ENCODE assay signal across 20 cellular contexts in the genomic region with DNA sequence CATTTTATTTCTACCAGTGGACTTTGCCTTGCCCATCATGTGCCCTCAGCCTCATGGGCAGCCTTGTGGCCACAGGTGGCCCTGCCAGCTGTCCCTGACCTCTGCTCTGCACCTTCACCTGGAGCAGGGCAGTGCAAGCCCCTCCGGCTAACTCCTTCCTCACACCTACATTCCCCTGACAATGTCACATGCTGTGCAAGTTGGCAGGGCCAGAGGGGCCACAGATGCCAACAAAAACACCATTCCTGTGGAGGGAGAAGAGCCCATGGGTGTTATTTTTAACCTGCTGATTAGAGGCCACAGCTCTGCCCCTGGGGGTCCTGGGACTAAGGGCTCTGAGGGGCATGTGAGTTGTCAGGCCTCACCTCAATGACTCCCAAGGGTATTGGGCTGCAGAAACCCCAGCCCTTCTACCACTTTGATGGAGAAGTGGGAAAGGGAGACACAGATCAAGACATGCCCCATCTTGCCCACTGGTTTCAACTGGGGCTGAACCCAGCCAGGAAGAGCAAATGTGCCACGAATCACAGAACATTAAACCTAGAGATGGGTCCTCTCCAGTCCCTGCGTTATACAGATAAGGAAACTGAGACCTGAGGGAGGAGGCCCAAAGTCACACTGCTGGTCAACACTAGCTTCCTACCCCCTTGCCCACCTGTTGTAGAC.
A peak's percentile ranks its signal among the peaks of the same experiment; 100 is the strongest.
DNase-seq lines count a peak whose midpoint lies in the region; ATAC-seq, FAIRE-seq and TF ChIP-seq lines count a peak whose summit lies in the region.
"Had no signal": no experiment of that assay in that cellular context is flagged by ENCODE, and none has a peak within 500 bp of the region (broad histone marks: within the 10 kb centered on the region; RNA-seq: fewer than 3 reads in every experiment).

No MANE protein-coding gene starts in this region.

- DNase-seq in Right ventricle myocardium inferior (ENCODE audit: missing footprints) (peak; percentile 58), cardiac septum (ENCODE audit: low spot score) (no peak), chondrocyte (ENCODE audit: low spot score) (no peak), keratinocyte (ENCODE audit: low read depth, low spot score) (no peak), vagina (ENCODE audit: extremely low spot score in 2 of 2) (no peak), NCI-H2107 treated with DMSO at 0.1 percent for 48 hours (lab: John Stamatoyannopoulos, UW; ENCODE audit: unreplicated experiment) (no peak), NCI-H2227 treated with DMSO at 0.1 percent for 48 hours (lab: John Stamatoyannopoulos, UW) (no peak)
- DNase-seq: activated CD4-positive, alpha-beta T cell treated with anti-CD3 and anti-CD28 coated beads for 4 hours; activated CD8-positive, alpha-beta memory T cell treated with anti-CD3 and anti-CD28 coated beads, Interleukin-2, amount 50 U/mL, for 4 hours; activated naive CD4-positive, alpha-beta T cell; kidney glomerular epithelial cell; NCI-H146; NCI-H446 had no signal

- TF ChIP-seq CTCF in chondrocyte (IDR thresholded peaks at IDR 0.05) (no peak), keratinocyte (optimal IDR thresholded peaks at IDR 0.05 in 1 of 3, IDR thresholded peaks at IDR 0.05 in 1 of 3, conservative IDR thresholded peaks at IDR 0.05 in 1 of 3; ENCODE audit: extremely low read depth in 1 of 3, insufficient read depth in 2 of 3, low read length in 3 of 3) (no peak), vagina (IDR thresholded peaks at IDR 0.05) (no peak)

- no peaks in the 10 kb centered on the region for H4K20me1 ChIP-seq in keratinocyte (ENCODE audit: control insufficient read depth, extremely low read depth, insufficient read depth, low read length)

- intact Hi-C loops in Right ventricle myocardium inferior (cut with DNase I) (no loop called here), cardiac septum (cut with DNase I) (loop anchor here (5.0 kb wide), 3 partner anchors 55 to 110 kb away; no protein-coding TSS in a partner anchor), vagina (cut with DNase I) (loop anchor here (5.0 kb wide), 1 partner anchor 285 kb away; no protein-coding TSS in a partner anchor)

- H3K4me2 ChIP-seq in keratinocyte (ENCODE audit: control insufficient read depth, extremely low read depth, insufficient read depth, low read depth, low read length), result peak overlapping the region; percentile 78

- no peaks in the 10 kb centered on the region for H3K9me3 ChIP-seq in keratinocyte (ENCODE audit: control insufficient read depth, low read depth, low read length)
- no peaks in the 10 kb centered on the region for H3K9me3 ChIP-seq in vagina
- H3K9me3 ChIP-seq: ovary, SJSA1, upper lobe of right lung had no signal

- no peaks in the 10 kb centered on the region for H3K27me3 Mint-ChIP-seq in chondrocyte (ENCODE audit: low read depth)

- FAIRE-seq in keratinocyte (lab: Jason Lieb, UNC), result peak; percentile 73
- FAIRE-seq: A204.1 had no signal

- no peaks in the 10 kb centered on the region for H3K79me2 ChIP-seq in keratinocyte (ENCODE audit: control insufficient read depth, insufficient read depth, low read length)

- peak; percentile 31 for ATAC-seq in Right ventricle myocardium inferior
- ATAC-seq in HG02571 (IDR thresholded peaks at IDR 0.05; ENCODE audit: unreplicated experiment), result no peak
- ATAC-seq: CD8-positive, alpha-beta T cell; upper lobe of right lung had no signal

- H3K27me3 ChIP-seq in keratinocyte (ENCODE audit: control insufficient read depth, extremely low read depth, insufficient read depth, low read length) (no peaks in the 10 kb centered on the region), vagina (no peaks in the 10 kb centered on the region)
- H3K27me3 ChIP-seq: ovary, SJSA1, upper lobe of right lung had no signal

- H3K27ac Mint-ChIP-seq in chondrocyte (ENCODE audit: unreplicated experiment), result peak overlapping the region; percentile 32
- H3K27ac Mint-ChIP-seq: CD8-positive, alpha-beta T cell; stimulated activated effector memory CD8-positive, alpha-beta T cell treated with anti-CD3 and anti-CD28 coated beads, Interleukin-12 subunit alpha, Interleukin-12 subunit beta, amount 100 ng/mL, for 72 hours had no signal

- H3K4me3 Mint-ChIP-seq in chondrocyte (ENCODE audit: unreplicated experiment), result no peak overlapping the region
- H3K4me3 Mint-ChIP-seq: CD8-positive, alpha-beta T cell; stimulated activated effector memory CD8-positive, alpha-beta T cell treated with anti-CD3 and anti-CD28 coated beads, Interleukin-12 subunit alpha, Interleukin-12 subunit beta, amount 100 ng/mL, for 72 hours had no signal

- peak overlapping the region; percentile 42 for H3K9ac ChIP-seq in keratinocyte (ENCODE audit: control insufficient read depth, extremely low read depth, insufficient read depth, low read length)

- dilution Hi-C loops in keratinocyte (cut with MboI; ENCODE audit: extremely low pct_ligation_motif_present, low sequenced_read_pairs), result no loop called here

- no peak for TF ChIP-seq POLR2A in vagina (IDR thresholded peaks at IDR 0.05)

- H3K9me1 ChIP-seq in keratinocyte (ENCODE audit: control insufficient read depth, extremely low read depth, insufficient read depth, low read length), result no peaks in the 10 kb centered on the region

- peaks cover 55% of the 10 kb centered on the region for H3K4me1 Mint-ChIP-seq in chondrocyte (ENCODE audit: low read depth)

- H3K27ac ChIP-seq in keratinocyte (ENCODE audit: control insufficient read depth, insufficient read depth, low read length) (peak overlapping the region; percentile 67), vagina (peak overlapping the region; percentile 16)
- H3K27ac ChIP-seq: ovary, SJSA1, upper lobe of right lung had no signal

- peaks cover 2% of the 10 kb centered on the region for H3K36me3 Mint-ChIP-seq in chondrocyte (ENCODE audit: low read depth)
- H3K36me3 Mint-ChIP-seq: CD8-positive, alpha-beta T cell; stimulated activated effector memory CD8-positive, alpha-beta T cell treated with anti-CD3 and anti-CD28 coated beads, Interleukin-12 subunit alpha, Interleukin-12 subunit beta, amount 100 ng/mL, for 72 hours had no signal

- no peak overlapping the region for H2AFZ ChIP-seq in keratinocyte (ENCODE audit: control insufficient read depth, low read length)

- H3K9me3 Mint-ChIP-seq in chondrocyte (ENCODE audit: low read depth), result peaks cover 5% of the 10 kb centered on the region
- H3K9me3 Mint-ChIP-seq: CD8-positive, alpha-beta T cell; stimulated activated effector memory CD8-positive, alpha-beta T cell treated with anti-CD3 and anti-CD28 coated beads, Interleukin-12 subunit alpha, Interleukin-12 subunit beta, amount 100 ng/mL, for 72 hours had no signal

- H3K4me3 ChIP-seq in keratinocyte (ENCODE audit: control insufficient read depth in 2 of 3, extremely low read depth in 1 of 3, insufficient read depth in 2 of 3, low read depth in 1 of 3, low read length in 3 of 3) (no peak overlapping the region), vagina (no peak overlapping the region)
- H3K4me3 ChIP-seq: ovary, SJSA1, upper lobe of right lung had no signal

- peaks cover 69% of the 10 kb centered on the region for H3K4me1 ChIP-seq in keratinocyte (ENCODE audit: control insufficient read depth, extremely low read depth, insufficient read depth, low read length)
- H3K4me1 ChIP-seq in vagina, result peaks cover 68% of the 10 kb centered on the region

- H3K36me3 ChIP-seq in keratinocyte (ENCODE audit: control insufficient read depth in 2 of 2, extremely low read depth in 1 of 2, insufficient read depth in 2 of 2, low read length in 2 of 2), result no peaks in the 10 kb centered on the region
- H3K36me3 ChIP-seq in vagina, result no peaks in the 10 kb centered on the region
- H3K36me3 ChIP-seq: ovary, SJSA1, upper lobe of right lung had no signal
